In the genomic region with DNA sequence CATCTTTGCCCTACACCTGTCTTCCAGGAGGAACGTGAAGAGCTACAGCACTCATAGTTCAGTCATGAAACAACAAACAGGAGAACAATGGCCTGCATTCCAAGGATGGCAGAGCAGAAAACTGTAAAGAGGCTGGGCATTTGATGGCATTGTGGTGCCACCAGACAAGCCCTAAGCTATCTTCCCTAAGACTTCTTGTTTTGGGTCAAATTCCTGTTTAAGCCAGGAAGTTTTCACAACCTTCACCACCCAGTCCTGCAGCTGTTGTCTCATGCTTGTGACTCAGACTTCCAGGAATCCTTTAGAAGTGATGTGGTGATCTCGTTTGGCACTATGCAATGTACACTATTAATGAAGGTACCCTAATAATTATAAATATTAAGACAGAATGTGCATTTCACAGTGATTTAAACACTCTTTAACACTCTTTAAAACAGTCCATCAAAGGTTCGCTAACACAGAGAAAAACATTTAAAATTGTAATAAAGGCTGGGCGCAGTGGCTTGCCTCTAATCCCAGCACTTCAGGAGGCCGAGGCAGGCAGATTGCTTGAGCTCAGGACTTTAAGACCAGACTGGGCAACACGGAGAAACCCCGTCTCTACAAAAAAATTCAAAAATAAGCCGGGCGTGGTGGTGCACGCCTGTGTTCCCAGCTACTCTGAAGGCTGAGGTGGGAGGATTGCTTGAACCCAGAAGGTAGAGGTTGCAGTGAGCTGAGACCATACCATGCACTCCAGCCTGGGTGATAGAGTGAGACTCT, we compare ENCODE assay signal across 2 cellular contexts.
TF ChIP-seq lines count a peak whose summit lies in the region.

No MANE protein-coding gene starts in this region.

TF ChIP-seq in SK-N-SH, 30 proteins besides CTCF, POLR2A, EP300 and RAD21:
- peak; percentile 57; the same call in 1 of the 2 replicates for TF ChIP-seq FOSL2 (IDR thresholded peaks at IDR 0.05; ENCODE audit: borderline replicate concordance, low read depth)
- TF ChIP-seq, protein P1, sequence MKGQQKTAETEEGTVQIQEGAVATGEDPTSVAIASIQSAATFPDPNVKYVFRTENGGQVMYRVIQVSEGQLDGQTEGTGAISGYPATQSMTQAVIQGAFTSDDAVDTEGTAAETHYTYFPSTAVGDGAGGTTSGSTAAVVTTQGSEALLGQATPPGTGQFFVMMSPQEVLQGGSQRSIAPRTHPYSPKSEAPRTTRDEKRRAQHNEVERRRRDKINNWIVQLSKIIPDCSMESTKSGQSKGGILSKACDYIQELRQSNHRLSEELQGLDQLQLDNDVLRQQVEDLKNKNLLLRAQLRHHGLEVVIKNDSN (IDR thresholded peaks at IDR 0.05; ENCODE audit: borderline replicate concordance, low read depth): no peak
- 0 out of 2 replicates have a peak, but pooled peaks have one; percentile 13 for TF ChIP-seq NFIC (IDR thresholded peaks at IDR 0.05; ENCODE audit: borderline replicate concordance)
- TF ChIP-seq TCF12 (IDR thresholded peaks at IDR 0.05): peak; percentile 56
- TF ChIP-seq MXI1 (IDR thresholded peaks at IDR 0.05; ENCODE audit: low read depth, low read length): no peak

TF ChIP-seq in SK-N-SH treated with all-trans-retinoic acid at 6 μM for 48 hours, 23 proteins besides CTCF, POLR2A, EP300 and RAD21 (continued from another document):
- TF ChIP-seq, protein P2, sequence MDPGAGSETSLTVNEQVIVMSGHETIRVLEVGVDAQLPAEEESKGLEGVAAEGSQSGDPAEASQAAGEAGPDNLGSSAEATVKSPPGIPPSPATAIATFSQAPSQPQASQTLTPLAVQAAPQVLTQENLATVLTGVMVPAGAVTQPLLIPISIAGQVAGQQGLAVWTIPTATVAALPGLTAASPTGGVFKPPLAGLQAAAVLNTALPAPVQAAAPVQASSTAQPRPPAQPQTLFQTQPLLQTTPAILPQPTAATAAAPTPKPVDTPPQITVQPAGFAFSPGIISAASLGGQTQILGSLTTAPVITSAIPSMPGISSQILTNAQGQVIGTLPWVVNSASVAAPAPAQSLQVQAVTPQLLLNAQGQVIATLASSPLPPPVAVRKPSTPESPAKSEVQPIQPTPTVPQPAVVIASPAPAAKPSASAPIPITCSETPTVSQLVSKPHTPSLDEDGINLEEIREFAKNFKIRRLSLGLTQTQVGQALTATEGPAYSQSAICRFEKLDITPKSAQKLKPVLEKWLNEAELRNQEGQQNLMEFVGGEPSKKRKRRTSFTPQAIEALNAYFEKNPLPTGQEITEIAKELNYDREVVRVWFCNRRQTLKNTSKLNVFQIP (CRISPR knock-in tag; IDR thresholded peaks at IDR 0.05; ENCODE audit: borderline replicate concordance, low read depth): no peak
- no peak for TF ChIP-seq ISL1 (CRISPR knock-in tag; IDR thresholded peaks at IDR 0.05)
- no peak for TF ChIP-seq PPARA (CRISPR knock-in tag; IDR thresholded peaks at IDR 0.05; ENCODE audit: borderline replicate concordance)
- TF ChIP-seq, protein P3, sequence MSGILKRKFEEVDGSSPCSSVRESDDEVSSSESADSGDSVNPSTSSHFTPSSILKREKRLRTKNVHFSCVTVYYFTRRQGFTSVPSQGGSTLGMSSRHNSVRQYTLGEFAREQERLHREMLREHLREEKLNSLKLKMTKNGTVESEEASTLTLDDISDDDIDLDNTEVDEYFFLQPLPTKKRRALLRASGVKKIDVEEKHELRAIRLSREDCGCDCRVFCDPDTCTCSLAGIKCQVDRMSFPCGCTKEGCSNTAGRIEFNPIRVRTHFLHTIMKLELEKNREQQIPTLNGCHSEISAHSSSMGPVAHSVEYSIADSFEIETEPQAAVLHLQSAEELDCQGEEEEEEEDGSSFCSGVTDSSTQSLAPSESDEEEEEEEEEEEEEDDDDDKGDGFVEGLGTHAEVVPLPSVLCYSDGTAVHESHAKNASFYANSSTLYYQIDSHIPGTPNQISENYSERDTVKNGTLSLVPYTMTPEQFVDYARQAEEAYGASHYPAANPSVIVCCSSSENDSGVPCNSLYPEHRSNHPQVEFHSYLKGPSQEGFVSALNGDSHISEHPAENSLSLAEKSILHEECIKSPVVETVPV (CRISPR knock-in tag; IDR thresholded peaks at IDR 0.05): no peak
- TF ChIP-seq ZFP3 (CRISPR knock-in tag; IDR thresholded peaks at IDR 0.05): no peak
